Comparison of ENCODE assay signal across 10 cellular contexts in the genomic region with DNA sequence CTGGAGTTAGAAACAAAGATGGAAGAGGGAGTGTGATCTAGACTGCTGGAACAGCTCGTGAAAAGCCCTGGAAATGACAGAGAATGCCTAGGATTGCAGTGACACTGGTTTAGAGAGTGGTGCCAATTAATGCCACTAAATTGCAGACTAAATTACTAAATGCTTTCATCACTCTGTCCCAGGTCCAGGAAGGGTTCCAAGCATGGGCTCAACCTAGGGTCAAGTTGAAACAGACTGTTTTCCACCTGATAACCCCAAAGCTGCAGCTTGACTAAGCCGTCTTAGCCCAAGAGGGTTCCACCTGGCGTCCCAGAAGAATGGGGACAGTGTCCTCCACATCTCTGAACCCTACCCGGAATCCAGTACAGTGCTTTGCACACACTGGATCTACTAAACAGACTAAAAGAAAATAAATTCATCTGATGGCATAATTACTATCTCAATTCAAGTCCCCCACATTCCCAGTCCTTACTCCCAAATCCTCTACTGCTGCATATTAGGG. TPM values are rescaled to one million over a fixed set of nuclear protein-coding genes. Genes with fewer than 3 reads are reported as not detected.
A peak's percentile ranks its signal among the peaks of the same experiment; 100 is the strongest.
DNase-seq lines count a peak whose midpoint lies in the region; ATAC-seq and TF ChIP-seq lines count a peak whose summit lies in the region.
"Had no signal": no experiment of that assay in that cellular context is flagged by ENCODE, and none has a peak within 500 bp of the region (broad histone marks: within the 10 kb centered on the region; RNA-seq: fewer than 3 reads in every experiment).

No MANE protein-coding gene starts in this region.

- intact Hi-C loops in CD8-positive, alpha-beta T cell (cut with DNase I, micrococcal nuclease): loop anchor here (2.0 to 10.0 kb wide), 5 partner anchors 271 to 1999 kb away; a partner anchor contains a TSS
- intact Hi-C loops in Panc1 (cut with micrococcal nuclease; ENCODE audit: unreplicated experiment) (no loop called here), esophagus squamous epithelium (cut with DNase I) (no loop called here), sigmoid colon (cut with DNase I) (loop anchor here (2.0 to 5.0 kb wide), 2 partner anchors 41 to 276 kb away; a partner anchor contains a TSS)

- in situ Hi-C loops in Panc1 (cut with HindIII; ENCODE audit: low pct_unique_long_range_greater_than_20kb, low sequenced_read_pairs): no loop called here

- peak overlapping the region; percentile 81 for H3K4me3 ChIP-seq in CD8-positive, alpha-beta T cell (ENCODE audit: low read depth, low read length)
- H3K4me3 ChIP-seq in Panc1 (ENCODE audit: low read depth in 2 of 2, low read length in 2 of 2): peak overlapping the region; percentile 78 to 92; a peak in 2 of 4 replicates
- peak overlapping the region in 1 of 4 donors; percentile 91 for H3K4me3 ChIP-seq in esophagus squamous epithelium
- peak overlapping the region in 1 of 4 donors; percentile 90 for H3K4me3 ChIP-seq in sigmoid colon
- no peak overlapping the region for H3K4me3 ChIP-seq in MG63

- H3K4me3 Mint-ChIP-seq in CD8-positive, alpha-beta T cell: peak overlapping the region; percentile 82

- no peak for TF ChIP-seq EP300 in sigmoid colon (IDR thresholded peaks at IDR 0.05)

- DNase-seq in CD8-positive, alpha-beta T cell: no peak
- DNase-seq in Panc1 (ENCODE audit: low read depth, low spot score) (no peak), esophagus squamous epithelium (lab: John Stamatoyannopoulos, UW) (no peak), sigmoid colon (no peak), amniotic stem cell (lab: John Stamatoyannopoulos, UW) (no peak), MG63 (no peak), SIG-M5 treated with dmso at 0.1 percent for 504 hours (lab: John Stamatoyannopoulos, UW; ENCODE audit: unreplicated experiment) (no peak)
- DNase-seq: activated naive CD4-positive, alpha-beta T cell treated with Interleukin-2 at 50 U/mL for 16 hours; SIG-M5 had no signal

- peaks cover 5% of the 10 kb centered on the region for H3K36me3 ChIP-seq in CD8-positive, alpha-beta T cell (ENCODE audit: insufficient read depth, low read length)
- H3K36me3 ChIP-seq in Panc1 (ENCODE audit: control insufficient read depth, insufficient read depth, low read length): no peaks in the 10 kb centered on the region; the same call in 1 of the 2 replicates
- H3K36me3 ChIP-seq in esophagus squamous epithelium: no peaks in the 10 kb centered on the region
- H3K36me3 ChIP-seq in sigmoid colon: no peaks in the 10 kb centered on the region
- H3K36me3 ChIP-seq in MG63: no peaks in the 10 kb centered on the region

- peaks cover 31% of the 10 kb centered on the region for H3K4me1 ChIP-seq in CD8-positive, alpha-beta T cell (ENCODE audit: insufficient read depth, low read length)
- peaks cover 10% of the 10 kb centered on the region for H3K4me1 ChIP-seq in Panc1 (ENCODE audit: control insufficient read depth, insufficient read depth, low read length)
- peaks cover 10 to 54% (median 14%) of the 10 kb centered on the region in 3 donors for H3K4me1 ChIP-seq in esophagus squamous epithelium
- peaks cover 0 to 50% (median 44%) of the 10 kb centered on the region in 4 donors for H3K4me1 ChIP-seq in sigmoid colon

- H3K9me3 Mint-ChIP-seq in CD8-positive, alpha-beta T cell: no peaks in the 10 kb centered on the region

- peaks cover 13% of the 10 kb centered on the region for H3K36me3 Mint-ChIP-seq in CD8-positive, alpha-beta T cell

- H3K4me1 Mint-ChIP-seq in CD8-positive, alpha-beta T cell (ENCODE audit: low read depth): peaks cover 49% of the 10 kb centered on the region

- H3K9me3 ChIP-seq in CD8-positive, alpha-beta T cell (ENCODE audit: low read length): no peaks in the 10 kb centered on the region
- H3K9me3 ChIP-seq in Panc1 (ENCODE audit: control insufficient read depth, insufficient read depth, low read depth, low read length): no peaks in the 10 kb centered on the region
- no peaks in the 10 kb centered on the region for H3K9me3 ChIP-seq in esophagus squamous epithelium
- no peaks in the 10 kb centered on the region for H3K9me3 ChIP-seq in sigmoid colon
- no peaks in the 10 kb centered on the region for H3K9me3 ChIP-seq in MG63

- H3K27ac Mint-ChIP-seq in CD8-positive, alpha-beta T cell: peak overlapping the region; percentile 95

- H3K27me3 Mint-ChIP-seq in CD8-positive, alpha-beta T cell (ENCODE audit: low read depth): no peaks in the 10 kb centered on the region

- no TSS peak for BruUV-seq in Panc1 (replicated peaks; lab: Mats Ljungman, UMichigan)

- CTCF ChIA-PET in CD8-positive, alpha-beta T cell (lab: Charles Lee): interaction anchor here (0.9 to 1.7 kb wide), 3 partner anchors 42 to 161 kb away, joined by 3 to 8 read pairs (median 4); a partner anchor contains a TSS
- CTCF ChIA-PET in Panc1 (lab: Charles Lee): no interaction called here

- H3K27ac ChIP-seq in CD8-positive, alpha-beta T cell (ENCODE audit: low read depth, low read length): peak overlapping the region; percentile 88
- no peak overlapping the region for H3K27ac ChIP-seq in Panc1 (ENCODE audit: low read length)
- H3K27ac ChIP-seq in esophagus squamous epithelium: peak overlapping the region; percentile 95 to 96 (median 96)
- peak overlapping the region; percentile 98 to 99 (median 99) for H3K27ac ChIP-seq in sigmoid colon

- no peak for TF ChIP-seq CTCF in CD8-positive, alpha-beta T cell (IDR thresholded peaks at IDR 0.05)
- TF ChIP-seq CTCF in Panc1 (IDR thresholded peaks at IDR 0.05): no peak
- TF ChIP-seq CTCF in esophagus squamous epithelium (IDR thresholded peaks at IDR 0.05): no peak
- TF ChIP-seq CTCF in sigmoid colon (IDR thresholded peaks at IDR 0.05): no peak

- POLR2A ChIA-PET in CD8-positive, alpha-beta T cell (lab: Charles Lee): interaction anchor here (0.6 to 2.1 kb wide), 7 partner anchors 40 to 1670 kb away, joined by 3 to 10 read pairs (median 3); a partner anchor contains a TSS
- POLR2A ChIA-PET in Panc1 (lab: Charles Lee): no interaction called here

- H3K27me3 ChIP-seq in CD8-positive, alpha-beta T cell (ENCODE audit: insufficient read depth, low read length): no peaks in the 10 kb centered on the region
- H3K27me3 ChIP-seq in Panc1 (ENCODE audit: control insufficient read depth, insufficient read depth, low read length): peaks cover 7% of the 10 kb centered on the region; the same call in 1 of the 2 replicates
- H3K27me3 ChIP-seq in esophagus squamous epithelium: no peaks in the 10 kb centered on the region
- H3K27me3 ChIP-seq in sigmoid colon: no peaks in the 10 kb centered on the region
- H3K27me3 ChIP-seq in MG63: no peaks in the 10 kb centered on the region

- no peak for ATAC-seq in CD8-positive, alpha-beta T cell
- ATAC-seq in Panc1 (no peak), HG02884 (IDR thresholded peaks at IDR 0.05; ENCODE audit: unreplicated experiment) (no peak)

- WGBS in esophagus squamous epithelium, 2 donors: 67 to 85% methylated on average over 4 of the region's 4 CpGs
- WGBS in sigmoid colon, 2 donors: 79 to 84% methylated on average over 4 of the region's 4 CpGs

- TF ChIP-seq POLR2A in esophagus squamous epithelium (IDR thresholded peaks at IDR 0.05) (no peak), sigmoid colon (IDR thresholded peaks at IDR 0.05) (no peak)

RNA-seq across cellular contexts. Expression of a gene that starts 1.1 kb away (rescaled TPM):
- 100 to 1,000 TPM; 172 to 177 TPM for total RNA-seq in CD8-positive, alpha-beta T cell
- total RNA-seq in Panc1 (2021; ENCODE audit: unreplicated experiment) (14.6 TPM), esophagus squamous epithelium (10 to 100 TPM in 3 of 4 donors, 1 to 10 TPM in 1; 5.6 to 21.0 (median 13.4) TPM), sigmoid colon (10 to 100 TPM; 27.5 to 49.3 (median 38.9) TPM)
- polyA plus RNA-seq in Panc1 (2012; ENCODE audit: insufficient read length): 7.2 TPM
- 10 to 100 TPM in 2 of 3 donors, 1 to 10 TPM in 1; 5.3 to 14.9 (median 13.2) TPM for polyA plus RNA-seq in sigmoid colon
- total RNA-seq in MG63 (2014; rRNA removed; shearing (Covaris generic); ENCODE audit: low replicate concordance): 6.5 and 13.0 TPM in 2 replicates

RNA-seq across cellular contexts. Expression of a gene that starts 39.2 kb away (rescaled TPM):
- total RNA-seq in CD8-positive, alpha-beta T cell: 1 to 10 TPM; 6.5 to 8.4 TPM
- 12.7 TPM for total RNA-seq in Panc1 (2021; ENCODE audit: unreplicated experiment)
- polyA plus RNA-seq in Panc1 (2012; ENCODE audit: insufficient read length): 17.7 TPM
- total RNA-seq in esophagus squamous epithelium: 1 to 10 TPM in 3 of 4 donors, under 1 TPM in 1; 0.57 to 4.0 (median 1.3) TPM
- total RNA-seq in sigmoid colon: 10 to 100 TPM in 2 of 4 donors, 1 to 10 TPM in 2; 4.9 to 15.5 (median 8.8) TPM
- 1 to 10 TPM; 1.2 to 4.2 (median 1.8) TPM for polyA plus RNA-seq in sigmoid colon
- 2.6 and 15.5 TPM in 2 replicates for total RNA-seq in MG63 (2014; rRNA removed; shearing (Covaris generic); ENCODE audit: low replicate concordance)

RNA-seq across cellular contexts. Expression of a gene that starts 41.3 kb away (rescaled TPM):
- 1 to 10 TPM; 3.1 to 3.3 TPM for total RNA-seq in CD8-positive, alpha-beta T cell
- total RNA-seq in Panc1 (2021; ENCODE audit: unreplicated experiment) (13.4 TPM), esophagus squamous epithelium (10 to 100 TPM; 23.6 to 68.6 (median 28.2) TPM), sigmoid colon (1 to 10 TPM; 5.3 to 8.6 (median 7.2) TPM)
- polyA plus RNA-seq in Panc1 (2012; ENCODE audit: insufficient read length): 23.4 TPM
- 10 to 100 TPM; 11.6 to 38.9 (median 20.4) TPM for polyA plus RNA-seq in sigmoid colon
- 3.8 and 11.5 TPM in 2 replicates for total RNA-seq in MG63 (2014; rRNA removed; shearing (Covaris generic); ENCODE audit: low replicate concordance)

Comparison
In these comparisons a context has a peak if more than half of its experiments do, and no peak if none do; other contexts are left out.
1. intact Hi-C loops: an anchor here in CD8-positive, alpha-beta T cell (2.0 to 10.0 kb wide) and sigmoid colon (2.0 to 5.0 kb wide); none called in Panc1 and esophagus squamous epithelium.